Comparison of ENCODE assay signal across 10 cellular contexts in the genomic region with DNA sequence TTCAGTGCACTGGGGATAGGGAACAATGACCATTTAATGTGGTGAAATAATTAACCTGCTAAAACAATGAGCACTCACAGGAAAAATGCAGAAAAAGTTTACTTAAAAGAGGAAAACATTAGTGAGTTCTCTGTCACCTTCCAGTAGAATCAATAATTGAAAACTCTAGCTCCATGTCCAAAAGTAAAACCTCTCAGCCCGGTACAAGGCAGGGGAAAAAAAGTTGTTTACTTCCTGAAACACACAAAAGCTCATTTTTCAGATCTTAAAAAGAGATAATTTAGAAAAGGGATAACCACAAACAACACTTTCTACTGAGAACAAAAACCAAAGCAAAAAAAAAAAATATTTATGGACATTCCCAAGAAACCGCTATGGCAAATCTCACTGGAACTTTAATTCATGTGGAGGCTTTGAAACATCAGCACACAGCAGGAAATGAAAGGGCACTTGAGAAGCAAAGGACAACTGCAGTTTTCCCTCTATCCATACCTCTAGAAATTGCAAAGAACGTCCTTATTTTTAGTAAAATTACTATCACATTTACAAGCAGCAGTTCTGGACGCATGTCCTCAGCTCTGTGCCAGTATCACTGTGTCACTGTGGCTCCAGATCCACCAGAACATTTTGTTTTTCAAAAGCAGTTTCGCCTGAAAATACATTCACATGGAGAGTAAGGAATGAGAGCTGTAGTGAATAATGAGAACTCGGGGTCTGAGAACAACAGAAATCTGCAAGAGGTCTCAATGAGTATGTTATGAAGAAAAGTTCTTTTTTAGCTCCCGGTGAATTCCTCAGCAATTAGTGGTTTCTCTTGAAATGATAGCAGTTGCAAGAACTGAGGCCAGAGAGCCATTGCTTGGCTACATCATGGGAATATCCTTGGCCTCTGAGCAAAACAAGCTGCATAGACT. TPM values are rescaled to one million over a fixed set of nuclear protein-coding genes. Genes with fewer than 3 reads are reported as not detected.
DNase-seq lines count a peak whose midpoint lies in the region; ATAC-seq and TF ChIP-seq lines count a peak whose summit lies in the region.
"Had no signal": no experiment of that assay in that cellular context is flagged by ENCODE, and none has a peak within 500 bp of the region (broad histone marks: within the 10 kb centered on the region; RNA-seq: fewer than 3 reads in every experiment).

No MANE protein-coding gene starts in this region.

- H3K9me3 Mint-ChIP-seq in brain, result no peaks in the 10 kb centered on the region
- H3K9me3 Mint-ChIP-seq in stimulated activated memory B cell treated with anti-CD40 and anti-IgM and Interleukin-4, amounts not matched to agents 10 μg/mL and 1 μg/mL and 100 μg/mL, for 72 hours, result no peaks in the 10 kb centered on the region
- H3K9me3 Mint-ChIP-seq: effector memory CD8-positive, alpha-beta T cell had no signal

- H3K36me3 Mint-ChIP-seq in brain, result no peaks in the 10 kb centered on the region
- H3K36me3 Mint-ChIP-seq in stimulated activated memory B cell treated with anti-CD40 and anti-IgM and Interleukin-4, amounts not matched to agents 10 μg/mL and 1 μg/mL and 100 μg/mL, for 72 hours, result no peaks in the 10 kb centered on the region

- H3K27me3 Mint-ChIP-seq in brain, result peaks cover 8% of the 10 kb centered on the region
- no peaks in the 10 kb centered on the region for H3K27me3 Mint-ChIP-seq in stimulated activated memory B cell treated with anti-CD40 and anti-IgM and Interleukin-4, amounts not matched to agents 10 μg/mL and 1 μg/mL and 100 μg/mL, for 72 hours
- H3K27me3 Mint-ChIP-seq: effector memory CD8-positive, alpha-beta T cell had no signal

- no peak for TF ChIP-seq CTCF in brain (conservative IDR thresholded peaks at IDR 0.05)

- no peaks in the 10 kb centered on the region for H3K36me3 ChIP-seq in HUES6 (ENCODE audit: control insufficient read depth, insufficient read depth, low read length)
- H3K36me3 ChIP-seq in iPS-20b (ENCODE audit: insufficient read depth, low read depth, low read length), result no peaks in the 10 kb centered on the region
- H3K36me3 ChIP-seq: right lobe of liver had no signal

- H3K4me3 Mint-ChIP-seq in brain, result peak overlapping the region; percentile 0 to 63 (median 42)
- H3K4me3 Mint-ChIP-seq in stimulated activated memory B cell treated with anti-CD40 and anti-IgM and Interleukin-4, amounts not matched to agents 10 μg/mL and 1 μg/mL and 100 μg/mL, for 72 hours, result no peak overlapping the region
- H3K4me3 Mint-ChIP-seq: effector memory CD8-positive, alpha-beta T cell had no signal

- no peak for ATAC-seq in stimulated activated memory B cell treated with anti-CD40 and anti-IgM and Interleukin-4, amounts not matched to agents 10 μg/mL and 1 μg/mL and 100 μg/mL, for 72 hours
- ATAC-seq in GM18907 (IDR thresholded peaks at IDR 0.05; ENCODE audit: unreplicated experiment) (no peak), GM21447 (IDR thresholded peaks at IDR 0.05; ENCODE audit: unreplicated experiment) (no peak)
- ATAC-seq: effector memory CD8-positive, alpha-beta T cell had no signal

- H3K4me3 ChIP-seq in HUES6 (ENCODE audit: low read depth, low read length) (peak overlapping the region; percentile 16; the same call in 1 of the 2 replicates), iPS-20b (ENCODE audit: low read length) (peak overlapping the region; percentile 43; the same call in 1 of the 2 replicates)
- H3K4me3 ChIP-seq: right lobe of liver had no signal

- H3K9me3 ChIP-seq in HUES6 (ENCODE audit: control insufficient read depth, insufficient read depth, low read depth, low read length) (no peaks in the 10 kb centered on the region), iPS-20b (ENCODE audit: insufficient read depth, low read depth, low read length) (no peaks in the 10 kb centered on the region)
- H3K9me3 ChIP-seq: right lobe of liver had no signal

- peaks cover 27% of the 10 kb centered on the region for H3K4me1 ChIP-seq in HUES6 (ENCODE audit: control insufficient read depth, insufficient read depth, low read length)
- peaks cover 25% of the 10 kb centered on the region for H3K4me1 ChIP-seq in iPS-20b (ENCODE audit: insufficient read depth, low read length)
- H3K4me1 ChIP-seq: right lobe of liver had no signal

- H3K27ac ChIP-seq in HUES6 (ENCODE audit: low read depth, low read length), result peak overlapping the region; percentile 79
- H3K27ac ChIP-seq in iPS-20b (ENCODE audit: low read length), result peak overlapping the region; percentile 68
- H3K27ac ChIP-seq: right lobe of liver had no signal

- no peak for DNase-seq in stimulated activated CD4-positive, alpha-beta T cell treated with anti-CD3 and anti-CD28 coated beads, Interleukin-1b, Interleukin-23, amount 100 ng/mL, for 48 hours
- no peak for DNase-seq in NCI-H748 (lab: John Stamatoyannopoulos, UW; ENCODE audit: unreplicated experiment)
- DNase-seq: effector memory CD8-positive, alpha-beta T cell; right lobe of liver had no signal

- H3K27ac Mint-ChIP-seq in brain, result peak overlapping the region; percentile 25 to 78 (median 57)
- peak overlapping the region; percentile 22 for H3K27ac Mint-ChIP-seq in stimulated activated memory B cell treated with anti-CD40 and anti-IgM and Interleukin-4, amounts not matched to agents 10 μg/mL and 1 μg/mL and 100 μg/mL, for 72 hours
- H3K27ac Mint-ChIP-seq: effector memory CD8-positive, alpha-beta T cell had no signal

- peaks cover 28% of the 10 kb centered on the region for H3K4me1 Mint-ChIP-seq in brain
- peaks cover 23% of the 10 kb centered on the region for H3K4me1 Mint-ChIP-seq in stimulated activated memory B cell treated with anti-CD40 and anti-IgM and Interleukin-4, amounts not matched to agents 10 μg/mL and 1 μg/mL and 100 μg/mL, for 72 hours

- H3K27me3 ChIP-seq in HUES6 (ENCODE audit: control insufficient read depth, insufficient read depth, low read length) (no peaks in the 10 kb centered on the region), iPS-20b (ENCODE audit: insufficient read depth, low read length) (no peaks in the 10 kb centered on the region)
- H3K27me3 ChIP-seq: right lobe of liver had no signal

- H3K9ac ChIP-seq in HUES6 (ENCODE audit: low read length) (peak overlapping the region; percentile 59), iPS-20b (ENCODE audit: low read depth, low read length) (peak overlapping the region; percentile 61)

RNA-seq across cellular contexts. Expression of gene DNAH7, which starts 44.7 kb away (rescaled TPM):
- 0.75 TPM for polyA plus RNA-seq in brain (ENCODE audit: insufficient read depth, low read depth, low replicate concordance)

RNA-seq across cellular contexts. Expression of gene STK17B, which starts 58.1 kb away (rescaled TPM):
- polyA plus RNA-seq in brain (ENCODE audit: insufficient read depth, low read depth, low replicate concordance), result 1.5 TPM
